10 cellular contexts compared by ENCODE assay signal in the genomic region with DNA sequence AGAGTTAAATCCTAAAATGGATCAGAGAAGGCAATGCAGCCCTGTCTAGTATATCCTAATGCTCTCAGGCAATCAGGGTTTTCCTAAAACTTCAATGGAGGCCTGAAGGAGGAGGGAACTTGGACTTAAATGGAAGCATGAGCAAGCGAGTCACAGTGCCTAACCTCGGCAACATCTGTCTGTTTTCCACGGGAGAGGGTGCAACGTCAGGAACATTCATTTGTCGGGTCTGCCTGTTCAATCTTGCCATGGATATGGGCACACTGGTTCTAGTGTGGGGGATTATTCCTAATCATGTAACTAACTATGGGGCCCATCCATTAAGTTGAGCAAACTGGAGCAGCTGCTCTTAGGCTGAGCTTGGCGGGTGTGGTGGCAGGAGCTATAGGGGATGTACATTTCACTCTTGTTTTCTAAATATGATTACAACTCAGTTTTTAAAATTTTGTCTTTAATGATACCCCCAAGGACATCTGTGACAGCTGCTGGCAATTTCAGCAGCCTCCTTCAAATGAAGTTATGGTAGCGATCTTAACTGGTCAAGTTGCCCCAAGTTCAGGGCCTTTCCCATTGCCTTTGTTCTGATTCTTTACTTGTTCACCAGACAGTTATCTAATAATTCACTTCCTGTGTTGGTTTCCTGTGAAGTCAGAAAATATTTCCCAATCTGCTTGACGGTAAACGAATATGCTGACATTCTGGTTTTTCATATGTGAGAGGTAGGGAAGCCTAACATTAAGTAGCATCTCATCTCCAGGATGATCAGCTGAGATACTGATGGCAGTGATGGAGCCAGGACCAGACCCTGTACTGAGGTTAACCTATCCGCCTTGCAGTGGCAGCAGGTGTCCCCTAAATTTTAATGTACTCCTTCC. TPM values are rescaled to one million over a fixed set of nuclear protein-coding genes. Genes with fewer than 3 reads are reported as not detected.
DNase-seq lines count a peak whose midpoint lies in the region; ATAC-seq and TF ChIP-seq lines count a peak whose summit lies in the region.
"Had no signal": no experiment of that assay in that cellular context is flagged by ENCODE, and none has a peak within 500 bp of the region (broad histone marks: within the 10 kb centered on the region; RNA-seq: fewer than 3 reads in every experiment).

No MANE protein-coding gene starts in this region.

- no peaks in the 10 kb centered on the region for H3K9me3 Mint-ChIP-seq in CD4-positive, alpha-beta memory T cell
- no peaks in the 10 kb centered on the region for H3K9me3 Mint-ChIP-seq in activated CD4-positive, alpha-beta memory T cell treated with anti-CD3 and anti-CD28 coated beads for 36 hours

- peak; percentile 35 to 81 (median 46) for DNase-seq in CD4-positive, alpha-beta memory T cell
- no peak for DNase-seq in activated CD4-positive, alpha-beta memory T cell treated with anti-CD3 and anti-CD28 coated beads for 36 hours
- DNase-seq in lung (ENCODE audit: low spot score) = no peak
- no peak for DNase-seq in NCI-H345 (lab: John Stamatoyannopoulos, UW)
- DNase-seq in NCI-H2171 (lab: John Stamatoyannopoulos, UW) = no peak
- DNase-seq: DMS 273 treated with DMSO at 0.1 percent for 48 hours, MG63 had no signal

- ATAC-seq in HG03196 (IDR thresholded peaks at IDR 0.05; ENCODE audit: unreplicated experiment) = peak; percentile 33
- ATAC-seq in lung (ENCODE audit: insufficient read depth, low FRiP score) = peak; percentile 46
- no peak for ATAC-seq in GM21528 (IDR thresholded peaks at IDR 0.05; ENCODE audit: low FRiP score, unreplicated experiment)
- ATAC-seq in GM19452 (IDR thresholded peaks at IDR 0.05; ENCODE audit: unreplicated experiment) = no peak

- no peak for TF ChIP-seq CTCF in lung (IDR thresholded peaks at IDR 0.05; ENCODE audit: control extremely low read depth, extremely low read depth)

- no peaks in the 10 kb centered on the region for H3K36me3 ChIP-seq in CD4-positive, alpha-beta memory T cell (ENCODE audit: insufficient read depth, low read length)
- H3K36me3 ChIP-seq in lung (ENCODE audit: control insufficient read depth in 2 of 2, insufficient read depth in 2 of 2, low read length in 2 of 2) = peaks cover 0 to 2% of the 10 kb centered on the region in 2 donors
- H3K36me3 ChIP-seq: MG63 had no signal

- H3K4me1 Mint-ChIP-seq in CD4-positive, alpha-beta memory T cell = peaks cover 35 to 46% (median 39%) of the 10 kb centered on the region in 4 donors
- H3K4me1 Mint-ChIP-seq in activated CD4-positive, alpha-beta memory T cell treated with anti-CD3 and anti-CD28 coated beads for 36 hours (ENCODE audit: low read depth) = peaks cover 35% of the 10 kb centered on the region

- H3K4me3 ChIP-seq in CD4-positive, alpha-beta memory T cell (ENCODE audit: low read length in 2 of 2) = no peak overlapping the region
- H3K4me3 ChIP-seq in lung = no peak overlapping the region
- H3K4me3 ChIP-seq: MG63 had no signal

- no peaks in the 10 kb centered on the region for H3K27me3 ChIP-seq in CD4-positive, alpha-beta memory T cell (ENCODE audit: insufficient read depth, low read length)
- no peaks in the 10 kb centered on the region for H3K27me3 ChIP-seq in lung (ENCODE audit: control insufficient read depth, insufficient read depth)
- H3K27me3 ChIP-seq: MG63 had no signal

- no peaks in the 10 kb centered on the region for H3K36me3 Mint-ChIP-seq in CD4-positive, alpha-beta memory T cell
- H3K36me3 Mint-ChIP-seq in activated CD4-positive, alpha-beta memory T cell treated with anti-CD3 and anti-CD28 coated beads for 36 hours = no peaks in the 10 kb centered on the region

- peak overlapping the region; percentile 71 to 99 (median 90) for H3K27ac Mint-ChIP-seq in CD4-positive, alpha-beta memory T cell
- H3K27ac Mint-ChIP-seq in activated CD4-positive, alpha-beta memory T cell treated with anti-CD3 and anti-CD28 coated beads for 36 hours = peak overlapping the region; percentile 20

- POLR2A ChIA-PET in CD4-positive, alpha-beta memory T cell (lab: Charles Lee; ENCODE audit: partially characterized antibody) = interaction anchor here (1.1 to 1.2 kb wide), 2 partner anchors 113 to 178 kb away, joined by 3 read pairs; no protein-coding TSS in a partner anchor
- POLR2A ChIA-PET in activated CD4-positive, alpha-beta memory T cell treated with anti-CD3 and anti-CD28 coated beads for 36 hours (lab: Charles Lee) = interaction anchor here (0.9 kb wide), 1 partner anchor 43 kb away, joined by 4 read pairs; no protein-coding TSS in a partner anchor

- H3K27me3 Mint-ChIP-seq in CD4-positive, alpha-beta memory T cell = no peaks in the 10 kb centered on the region
- no peaks in the 10 kb centered on the region for H3K27me3 Mint-ChIP-seq in activated CD4-positive, alpha-beta memory T cell treated with anti-CD3 and anti-CD28 coated beads for 36 hours

- no peaks in the 10 kb centered on the region for H3K9me3 ChIP-seq in CD4-positive, alpha-beta memory T cell (ENCODE audit: control insufficient read depth in 1 of 2, low read length in 2 of 2)
- no peaks in the 10 kb centered on the region for H3K9me3 ChIP-seq in lung (ENCODE audit: control insufficient read depth in 2 of 2, insufficient read depth in 1 of 2, low read length in 1 of 2)
- H3K9me3 ChIP-seq: MG63 had no signal

- peak overlapping the region; percentile 54 for H3K27ac ChIP-seq in CD4-positive, alpha-beta memory T cell (ENCODE audit: low read depth, low read length)
- H3K27ac ChIP-seq in lung (ENCODE audit: low read depth in 1 of 2, low read length in 1 of 2) = peak overlapping the region in 1 of 2 donors; percentile 73

- 56 to 69% methylated on average over 10 of the region's 10 CpGs for WGBS in lung, 2 donors

- CTCF ChIA-PET in CD4-positive, alpha-beta memory T cell (lab: Charles Lee; ENCODE audit: partially characterized antibody) = interaction anchor here (0.7 to 1.4 kb wide), 3 partner anchors 15 to 123 kb away, joined by 3 to 4 read pairs (median 3); no protein-coding TSS in a partner anchor
- CTCF ChIA-PET in activated CD4-positive, alpha-beta memory T cell treated with anti-CD3 and anti-CD28 coated beads for 36 hours (lab: Charles Lee) = interaction anchor here (0.7 to 1.7 kb wide), 5 partner anchors 8 to 179 kb away, joined by 3 to 4 read pairs (median 4); no protein-coding TSS in a partner anchor

- intact Hi-C loops in CD4-positive, alpha-beta memory T cell (cut with micrococcal nuclease) = loop anchor here (2.0 kb wide), 1 partner anchor 22 kb away; the partner anchor contains the start of gene DSE
- intact Hi-C loops in activated CD4-positive, alpha-beta memory T cell treated with anti-CD3 and anti-CD28 coated beads for 36 hours (cut with micrococcal nuclease) = loop anchor here (2.0 kb wide), 1 partner anchor 22 kb away; the partner anchor contains the start of gene DSE

- peak overlapping the region in 7 of 8 donors; percentile 18 to 79 (median 54) for H3K4me3 Mint-ChIP-seq in CD4-positive, alpha-beta memory T cell
- H3K4me3 Mint-ChIP-seq in activated CD4-positive, alpha-beta memory T cell treated with anti-CD3 and anti-CD28 coated beads for 36 hours = no peak overlapping the region

- peaks cover 46% of the 10 kb centered on the region for H3K4me1 ChIP-seq in CD4-positive, alpha-beta memory T cell (ENCODE audit: insufficient read depth, low read length)
- H3K4me1 ChIP-seq in lung (ENCODE audit: control insufficient read depth in 2 of 2, insufficient read depth in 2 of 2, low read length in 2 of 2) = peaks cover 3 to 5% of the 10 kb centered on the region in 2 donors

RNA-seq across cellular contexts. Expression of gene DSE, which starts 21.6 kb away (rescaled TPM):
- 1 to 10 TPM; 6.0 to 9.0 TPM for total RNA-seq in CD4-positive, alpha-beta memory T cell
- 1 to 10 TPM; 1.9 to 5.7 TPM for polyA plus RNA-seq in CD4-positive, alpha-beta memory T cell
- 1 to 10 TPM; 8.3 to 8.6 TPM for total RNA-seq in activated CD4-positive, alpha-beta memory T cell treated with anti-CD3 and anti-CD28 coated beads for 36 hours
- total RNA-seq in lung = 10 to 100 TPM; 44.5 to 46.9 TPM
- polyA plus RNA-seq in lung = 10 to 100 TPM in 1 of 2 donors, 1 to 10 TPM in 1; 5.4 to 40.3 TPM

Comparison
In these comparisons a context has a peak if more than half of its experiments do, and no peak if none do; other contexts are left out.
1. DNase-seq: peak in CD4-positive, alpha-beta memory T cell (5 of 5); none in activated CD4-positive, alpha-beta memory T cell treated with anti-CD3 and anti-CD28 coated beads for 36 hours (single experiment), lung (single experiment), NCI-H345 (single experiment) and NCI-H2171 (single experiment).
2. ATAC-seq: peak in HG03196 (single experiment) and lung (single experiment); none in GM21528 (single experiment) and GM19452 (single experiment).
3. RNA of gene DSE, which starts 21.6 kb away (total RNA-seq): 44.5 to 46.9 TPM in lung; 6.0 to 9.0 TPM in CD4-positive, alpha-beta memory T cell and 8.3 to 8.6 TPM in activated CD4-positive, alpha-beta memory T cell treated with anti-CD3 and anti-CD28 coated beads for 36 hours; every median in the first group is over 4 times any median in the second.